ENCODE assay signal across 12 cellular contexts in the genomic region with DNA sequence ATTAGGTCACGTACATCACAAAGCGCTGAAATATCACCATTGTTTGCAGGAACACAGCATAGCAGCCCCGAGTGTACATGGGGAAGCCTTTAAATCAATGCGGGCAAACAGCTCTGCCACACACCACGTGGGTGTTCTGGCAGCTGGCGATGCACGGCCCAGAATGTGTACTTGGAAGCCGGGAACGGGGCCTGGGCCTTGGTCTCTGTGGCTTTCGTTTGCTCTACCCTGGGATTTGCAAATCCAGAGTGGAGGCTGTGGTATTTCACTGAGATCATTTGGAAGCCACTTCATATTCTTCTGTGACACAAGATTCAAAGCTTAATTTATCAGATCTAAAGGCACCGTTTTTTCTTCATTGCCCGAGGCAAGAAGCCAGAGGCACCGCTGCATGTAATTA.
DNase-seq lines count a peak whose midpoint lies in the region; ATAC-seq lines count a peak whose summit lies in the region.
"Had no signal": no experiment of that assay in that cellular context is flagged by ENCODE, and none has a peak within 500 bp of the region (broad histone marks: within the 10 kb centered on the region; RNA-seq: fewer than 3 reads in every experiment).

No MANE protein-coding gene starts in this region.

- H3K9me3 ChIP-seq in T-helper 17 cell (ENCODE audit: control insufficient read depth, low read length, poor library complexity, severe bottlenecking): no peaks in the 10 kb centered on the region

- H3K27me3 Mint-ChIP-seq in T-helper 17 cell: peaks cover 5% of the 10 kb centered on the region
- H3K27me3 Mint-ChIP-seq: naive B cell had no signal

- no peak overlapping the region for H3K27ac Mint-ChIP-seq in T-helper 17 cell
- H3K27ac Mint-ChIP-seq: naive B cell had no signal

- no peaks in the 10 kb centered on the region for H3K4me1 Mint-ChIP-seq in T-helper 17 cell
- H3K4me1 Mint-ChIP-seq: naive B cell had no signal

- ATAC-seq in T-helper 17 cell: no peak
- no peak for ATAC-seq in HG03442 (IDR thresholded peaks at IDR 0.05; ENCODE audit: unreplicated experiment)

- H3K4me3 Mint-ChIP-seq in T-helper 17 cell: no peak overlapping the region

- DNase-seq in C1 segment of cervical spinal cord (lab: John Stamatoyannopoulos, UW): peak in 12 of 14 donors; percentile 14 to 84 (median 70)
- DNase-seq in NCI-H2107 (lab: John Stamatoyannopoulos, UW): peak; percentile 38
- DNase-seq in astrocyte of the hippocampus (ENCODE audit: low read depth, low spot score): peak; percentile 52
- peak; percentile 23 for DNase-seq in myocyte (ENCODE audit: low read depth)
- DNase-seq in COR-L47 (lab: John Stamatoyannopoulos, UW): no peak
- no peak for DNase-seq in T-helper 17 cell
- no peak for DNase-seq in HT-29 (ENCODE audit: low spot score)
- DNase-seq: activated CD4-positive, alpha-beta T cell treated with anti-CD3 and anti-CD28 coated beads for 1 hour; activated T-cell treated with anti-CD3 and anti-CD28 coated beads, Interleukin-2, amount 50 U/mL, for 48 hours; brain microvascular endothelial cell; naive B cell had no signal

- H3K36me3 Mint-ChIP-seq in T-helper 17 cell (ENCODE audit: low read depth): no peaks in the 10 kb centered on the region
- H3K36me3 Mint-ChIP-seq: naive B cell had no signal

Comparison
In these comparisons a context has a peak if more than half of its experiments do, and no peak if none do; other contexts are left out.
1. DNase-seq: peak in C1 segment of cervical spinal cord (12 of 14), NCI-H2107 (single experiment), astrocyte of the hippocampus (single experiment) and myocyte (single experiment); none in COR-L47 (single experiment), T-helper 17 cell (0 of 3) and HT-29 (single experiment).